In genomic region chr11:100719809-100720221, GRCh38 we compare ENCODE assay signal across 9 cellular contexts. TPM values are rescaled to one million over a fixed set of nuclear protein-coding genes. Genes with fewer than 3 reads are reported as not detected.
DNase-seq lines count a peak whose midpoint lies in the region; ATAC-seq and TF ChIP-seq lines count a peak whose summit lies in the region.
"Had no signal": no experiment of that assay in that cellular context is flagged by ENCODE, and none has a peak within 500 bp of the region (broad histone marks: within the 10 kb centered on the region; RNA-seq: fewer than 3 reads in every experiment).

No MANE protein-coding gene starts in this region.

- no peaks in the 10 kb centered on the region for H3K79me2 ChIP-seq in OCI-LY7 (ENCODE audit: insufficient read depth, low read depth, low read length)

- H3K9me2 ChIP-seq in OCI-LY7 (ENCODE audit: insufficient read depth, low read length) = no peaks in the 10 kb centered on the region

- peak; percentile 80 for DNase-seq in HS-5 (ENCODE audit: low read depth)
- no peak for DNase-seq in WERI-Rb-1
- DNase-seq in left ventricle myocardium inferior = no peak
- DNase-seq in skeletal muscle cell (ENCODE audit: low read depth) = peak; percentile 81
- DNase-seq in OCI-LY7 (ENCODE audit: low spot score) = no peak
- no peak for DNase-seq in T-helper 2 cell treated with Interferon-gamma antibody and Interleukin-4, amounts not matched to agents 5 μg/mL and 100 μg/mL, for 36 hours (ENCODE audit: low spot score)

- H3K36me3 ChIP-seq in WERI-Rb-1 = no peaks in the 10 kb centered on the region
- no peaks in the 10 kb centered on the region for H3K36me3 ChIP-seq in left ventricle myocardium inferior
- H3K36me3 ChIP-seq in OCI-LY7 (ENCODE audit: insufficient read depth, low read length) = no peaks in the 10 kb centered on the region

- CTCF ChIA-PET in OCI-LY7 (lab: Charles Lee; ENCODE audit: unreplicated experiment) = no interaction called here

- intact Hi-C loops in left ventricle myocardium inferior (cut with micrococcal nuclease) (loop anchor here (10.0 kb wide), 1 partner anchor 65 kb away; no protein-coding TSS in a partner anchor), OCI-LY7 (cut with micrococcal nuclease; ENCODE audit: unreplicated experiment) (no loop called here)

- no peaks in the 10 kb centered on the region for H3K27me3 Mint-ChIP-seq in T-helper 2 cell treated with Interferon-gamma antibody and Interleukin-4, amounts not matched to agents 5 μg/mL and 100 μg/mL, for 36 hours (ENCODE audit: low read depth)

- H3K36me3 Mint-ChIP-seq in T-helper 2 cell treated with Interferon-gamma antibody and Interleukin-4, amounts not matched to agents 5 μg/mL and 100 μg/mL, for 36 hours (ENCODE audit: low read depth) = no peaks in the 10 kb centered on the region

- H3K27me3 ChIP-seq in WERI-Rb-1 (ENCODE audit: insufficient read depth, low read depth, severe bottlenecking) (no peaks in the 10 kb centered on the region), left ventricle myocardium inferior (ENCODE audit: low read depth) (no peaks in the 10 kb centered on the region)

- H3K9me3 ChIP-seq in WERI-Rb-1 (ENCODE audit: severe bottlenecking) (no peaks in the 10 kb centered on the region), left ventricle myocardium inferior (replicated peaks) (no peaks in the 10 kb centered on the region), OCI-LY7 (ENCODE audit: low read length) (no peaks in the 10 kb centered on the region)

- H3K4me3 ChIP-seq in WERI-Rb-1 (ENCODE audit: low read depth, low read length) (peak overlapping the region; percentile 33), left ventricle myocardium inferior (peak overlapping the region; percentile 38), skeletal muscle cell (ENCODE audit: low read depth, low read length) (no peak overlapping the region), OCI-LY7 (ENCODE audit: low read depth, low read length, poor library complexity, severe bottlenecking) (no peak overlapping the region)
- H3K4me3 ChIP-seq: SK-N-MC had no signal

- H3K4me2 ChIP-seq in OCI-LY7 (ENCODE audit: low read length) = no peak overlapping the region

- H3K9me3 Mint-ChIP-seq in T-helper 2 cell treated with Interferon-gamma antibody and Interleukin-4, amounts not matched to agents 5 μg/mL and 100 μg/mL, for 36 hours = peaks cover 3% of the 10 kb centered on the region

- peaks cover 37% of the 10 kb centered on the region for H3K4me1 ChIP-seq in left ventricle myocardium inferior
- H3K4me1 ChIP-seq in OCI-LY7 (ENCODE audit: insufficient read depth, low read length, poor library complexity, severe bottlenecking) = no peaks in the 10 kb centered on the region

- H3K4me3 Mint-ChIP-seq in T-helper 2 cell treated with Interferon-gamma antibody and Interleukin-4, amounts not matched to agents 5 μg/mL and 100 μg/mL, for 36 hours = no peak overlapping the region

- H3K4me1 Mint-ChIP-seq in T-helper 2 cell treated with Interferon-gamma antibody and Interleukin-4, amounts not matched to agents 5 μg/mL and 100 μg/mL, for 36 hours (ENCODE audit: low read depth) = no peaks in the 10 kb centered on the region

- POLR2A ChIA-PET in OCI-LY7 (lab: Charles Lee) = no interaction called here

- H3K27ac Mint-ChIP-seq in T-helper 2 cell treated with Interferon-gamma antibody and Interleukin-4, amounts not matched to agents 5 μg/mL and 100 μg/mL, for 36 hours = no peak overlapping the region

- no peak for ATAC-seq in HG02981 (IDR thresholded peaks at IDR 0.05; ENCODE audit: unreplicated experiment)
- ATAC-seq in GM18498 (IDR thresholded peaks at IDR 0.05; ENCODE audit: unreplicated experiment) = no peak

- no TSS peak for BruUV-seq in OCI-LY7 (replicated peaks; lab: Mats Ljungman, UMichigan)

- H3K27ac ChIP-seq in WERI-Rb-1 (peak overlapping the region; percentile 79), left ventricle myocardium inferior (replicated peaks) (peak overlapping the region; percentile 83), OCI-LY7 (ENCODE audit: low read depth, low read length, poor library complexity, severe bottlenecking) (no peak overlapping the region)
- H3K27ac ChIP-seq: SK-N-MC had no signal

- H4K20me1 ChIP-seq in OCI-LY7 (ENCODE audit: insufficient read depth, low read length) = no peaks in the 10 kb centered on the region

- no peak overlapping the region for H2AFZ ChIP-seq in OCI-LY7 (ENCODE audit: low read length)

- TF ChIP-seq CTCF in WERI-Rb-1 (IDR thresholded peaks at IDR 0.05; ENCODE audit: low read depth, low read length) = no peak
- no peak for TF ChIP-seq CTCF in left ventricle myocardium inferior (IDR thresholded peaks at IDR 0.05; ENCODE audit: borderline replicate concordance)
- TF ChIP-seq CTCF in OCI-LY7 (conservative IDR thresholded peaks at IDR 0.05; ENCODE audit: low read length) = no peak

RNA-seq across cellular contexts. Expression of gene ARHGAP42, which starts 32.7 kb away (rescaled TPM):
- 11.1 TPM for total RNA-seq in left ventricle myocardium inferior
- 0.10 TPM in 1 of 2 replicates, not detected in the other for total RNA-seq in OCI-LY7 (2014; rRNA removed; shearing (Covaris generic))
- not detected in 2 replicates for total RNA-seq in OCI-LY7 (2022)

Comparison
In these comparisons a context has a peak if more than half of its experiments do, and no peak if none do; other contexts are left out.
1. DNase-seq: peak in HS-5 (single experiment) and skeletal muscle cell (single experiment); none in WERI-Rb-1 (single experiment), left ventricle myocardium inferior (single experiment), OCI-LY7 (single experiment) and T-helper 2 cell treated with Interferon-gamma antibody and Interleukin-4, amounts not matched to agents 5 μg/mL and 100 μg/mL, for 36 hours (single experiment).
2. H3K4me3 ChIP-seq: peak in WERI-Rb-1 (single experiment) and left ventricle myocardium inferior (single experiment); none in skeletal muscle cell (single experiment) and OCI-LY7 (single experiment).
3. RNA of gene ARHGAP42, which starts 32.7 kb away (total RNA-seq): 11.1 TPM in left ventricle myocardium inferior (single experiment); 0.10 TPM in OCI-LY7; every median in the first group is over 10 times any median in the second.